15 cellular contexts compared by ENCODE assay signal in the genomic region with DNA sequence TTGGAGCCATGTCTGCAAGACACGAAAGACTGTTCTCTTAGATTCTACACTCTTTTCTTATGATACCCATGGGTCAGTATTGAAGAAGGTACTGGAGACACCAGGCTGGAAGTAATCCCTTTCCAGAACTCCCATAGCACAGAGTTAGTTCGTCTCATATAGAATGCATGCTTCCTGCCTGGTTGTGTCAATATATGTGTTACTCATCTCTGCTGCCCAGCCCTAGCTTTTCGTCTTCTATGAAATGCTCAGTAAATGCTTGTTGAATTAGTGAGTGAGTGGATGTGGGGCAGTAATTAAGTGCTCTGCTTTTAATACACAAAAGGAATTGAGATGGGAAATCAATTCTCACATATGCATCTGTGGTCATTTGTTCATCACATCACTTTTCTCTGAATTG. TPM values are rescaled to one million over a fixed set of nuclear protein-coding genes. Genes with fewer than 3 reads are reported as not detected.
"Had no signal": no experiment of that assay in that cellular context is flagged by ENCODE, and none has a peak within 500 bp of the region (broad histone marks: within the 10 kb centered on the region; RNA-seq: fewer than 3 reads in every experiment).

No MANE protein-coding gene starts in this region.

- H3K36me3 Mint-ChIP-seq: activated naive CD8-positive, alpha-beta T cell treated with anti-CD3 and anti-CD28 coated beads, Interleukin-2, amount 10 ng/mL, durations not matched to agents 7 days and 5 days; natural killer cell; stimulated activated memory B cell treated with anti-CD40 and anti-IgM and Interleukin-4, amounts not matched to agents 10 μg/mL and 1 μg/mL and 100 μg/mL, for 72 hours had no signal

- H3K4me3 Mint-ChIP-seq: activated naive CD8-positive, alpha-beta T cell treated with anti-CD3 and anti-CD28 coated beads, Interleukin-2, amount 10 ng/mL, durations not matched to agents 7 days and 5 days; activated T-helper 1 cell treated with anti-CD3 and anti-CD28 coated beads, Interleukin-12 subunit alpha, Interleukin-12 subunit beta, Interleukin-2, Interleukin-4 antibody, amounts not matched to agents 30 ng/mL and 10 ng/mL and 1 ng/mL, durations not matched to agents 14 hours and 24 hours and 36 hours; natural killer cell; stimulated activated memory B cell treated with anti-CD40 and anti-IgM and Interleukin-4, amounts not matched to agents 10 μg/mL and 1 μg/mL and 100 μg/mL, for 72 hours; T-helper 2 cell treated with Interferon-gamma antibody and Interleukin-4, amounts not matched to agents 5 μg/mL and 100 μg/mL, for 36 hours had no signal

- H3K9me3 ChIP-seq: neutrophil, thyroid gland had no signal

- DNase-seq: activated naive CD8-positive, alpha-beta T cell treated with anti-CD3 and anti-CD28 coated beads, Interleukin-2, amount 10 ng/mL, durations not matched to agents 7 days and 5 days; anterior cingulate cortex; central memory CD4-positive, alpha-beta T cell; foreskin melanocyte; mesendoderm; natural killer cell; stimulated activated CD4-positive, alpha-beta T cell treated with anti-CD3 and anti-CD28 coated beads, Interleukin-2, amount 100 ng/mL, for 48 hours; thyroid gland had no signal

- H3K27ac ChIP-seq: coronary artery, neutrophil, thyroid gland had no signal

- H3K4me1 ChIP-seq: thyroid gland had no signal

- H3K27me3 ChIP-seq: neutrophil, thyroid gland had no signal

- H3K4me3 ChIP-seq: coronary artery, thyroid gland had no signal

- H3K36me3 ChIP-seq: neutrophil, thyroid gland had no signal

- H3K27ac Mint-ChIP-seq: activated naive CD8-positive, alpha-beta T cell treated with anti-CD3 and anti-CD28 coated beads, Interleukin-2, amount 10 ng/mL, durations not matched to agents 7 days and 5 days; activated T-helper 1 cell treated with anti-CD3 and anti-CD28 coated beads, Interleukin-12 subunit alpha, Interleukin-12 subunit beta, Interleukin-2, Interleukin-4 antibody, amounts not matched to agents 30 ng/mL and 10 ng/mL and 1 ng/mL, durations not matched to agents 14 hours and 24 hours and 36 hours; natural killer cell; stimulated activated memory B cell treated with anti-CD40 and anti-IgM and Interleukin-4, amounts not matched to agents 10 μg/mL and 1 μg/mL and 100 μg/mL, for 72 hours; T-helper 2 cell treated with Interferon-gamma antibody and Interleukin-4, amounts not matched to agents 5 μg/mL and 100 μg/mL, for 36 hours had no signal

- ATAC-seq: activated CD4-positive, CD25-positive, alpha-beta regulatory T cell treated with anti-CD3 and anti-CD28 coated beads, Interleukin-2, amount 50 U/mL, for 24 hours; natural killer cell; stimulated activated memory B cell treated with anti-CD40 and anti-IgM and Interleukin-4, amounts not matched to agents 10 μg/mL and 1 μg/mL and 100 μg/mL, for 72 hours had no signal

- H3K4me1 Mint-ChIP-seq: activated naive CD8-positive, alpha-beta T cell treated with anti-CD3 and anti-CD28 coated beads, Interleukin-2, amount 10 ng/mL, durations not matched to agents 7 days and 5 days; natural killer cell; stimulated activated memory B cell treated with anti-CD40 and anti-IgM and Interleukin-4, amounts not matched to agents 10 μg/mL and 1 μg/mL and 100 μg/mL, for 72 hours had no signal

RNA-seq across cellular contexts. Expression of gene ADCY10, which starts 32.1 kb away (rescaled TPM):
- total RNA-seq: activated CD8-positive, alpha-beta memory T cell treated with anti-CD3 and anti-CD28 coated beads for 36 hours; activated T-helper 1 cell treated with anti-CD3 and anti-CD28 coated beads, Interleukin-12 subunit alpha, Interleukin-12 subunit beta, Interleukin-2, Interleukin-4 antibody, amounts not matched to agents 30 ng/mL and 10 ng/mL and 1 ng/mL, durations not matched to agents 14 hours and 24 hours and 36 hours had no signal
